In the genomic region with DNA sequence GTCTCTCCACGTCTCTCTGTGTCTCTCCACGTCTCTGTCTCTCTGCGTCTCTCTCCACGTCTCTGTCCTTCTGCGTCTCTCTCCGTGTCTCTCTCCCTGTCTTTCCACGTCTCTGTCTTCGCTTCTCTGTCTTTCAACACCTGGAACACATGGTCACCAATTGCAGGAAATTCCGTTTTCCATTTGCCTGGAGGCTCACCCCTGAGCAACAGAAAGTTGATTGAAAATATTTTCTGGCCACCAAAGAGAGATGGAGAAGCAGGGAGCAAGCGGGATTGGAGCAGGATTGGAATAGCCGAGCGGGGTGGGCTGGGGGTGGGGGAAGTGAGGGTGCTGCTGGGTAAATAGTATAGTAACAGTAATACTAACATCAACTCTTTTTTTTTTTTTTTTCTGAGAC, we compare ENCODE assay signal across 11 cellular contexts. TPM values are rescaled to one million over a fixed set of nuclear protein-coding genes. Genes with fewer than 3 reads are reported as not detected.
DNase-seq lines count a peak whose midpoint lies in the region; ATAC-seq and TF ChIP-seq lines count a peak whose summit lies in the region.
"Had no signal": no experiment of that assay in that cellular context is flagged by ENCODE, and none has a peak within 500 bp of the region (broad histone marks: within the 10 kb centered on the region; RNA-seq: fewer than 3 reads in every experiment).

No MANE protein-coding gene starts in this region.

- no peak for ATAC-seq in GM18517 (IDR thresholded peaks at IDR 0.05; ENCODE audit: unreplicated experiment)
- no peak for ATAC-seq in HG02938 (IDR thresholded peaks at IDR 0.05; ENCODE audit: unreplicated experiment)
- ATAC-seq: activated T-helper 17 cell treated with anti-CD3 and anti-CD28 coated beads, Interleukin-2, amount 50 U/mL, for 72 hours; effector memory CD8-positive, alpha-beta T cell had no signal

- peak overlapping the region; percentile 15; the same call in 1 of the 2 replicates for H3K9ac ChIP-seq in SU-DHL-6 (ENCODE audit: low read length)

- no peaks in the 10 kb centered on the region for H4K20me1 ChIP-seq in SU-DHL-6 (ENCODE audit: low read depth, low read length)

- H3K9me3 ChIP-seq in SU-DHL-6 (ENCODE audit: insufficient read depth, low read length) = no peaks in the 10 kb centered on the region

- peak overlapping the region; percentile 97 for H3K4me3 ChIP-seq in AG10803 (ENCODE audit: low read length)
- H3K4me3 ChIP-seq in SU-DHL-6 (ENCODE audit: insufficient read depth, low read length, poor library complexity, severe bottlenecking) = no peak overlapping the region
- peak overlapping the region; percentile 65 for H3K4me3 ChIP-seq in fibroblast of the aortic adventitia (ENCODE audit: low read depth, low read length)
- peak overlapping the region; percentile 12 for H3K4me3 ChIP-seq in retinal pigment epithelial cell (ENCODE audit: low read length)

- no peak overlapping the region for H2AFZ ChIP-seq in SU-DHL-6 (ENCODE audit: low read depth, low read length, severe bottlenecking)

- no peaks in the 10 kb centered on the region for H3K9me2 ChIP-seq in SU-DHL-6 (replicated peaks; ENCODE audit: insufficient read depth, low read length)

- DNase-seq in AG10803 (ENCODE audit: low read depth) = no peak
- DNase-seq in fibroblast of the aortic adventitia (ENCODE audit: low read depth) = no peak
- no peak for DNase-seq in retinal pigment epithelial cell (ENCODE audit: low read depth)
- no peak for DNase-seq in ecto neural progenitor cell (ENCODE audit: low spot score)
- no peak for DNase-seq in head of caudate nucleus
- DNase-seq: effector memory CD8-positive, alpha-beta T cell had no signal

- intact Hi-C loops in head of caudate nucleus (cut with DNase I) = no loop called here

- H3F3A ChIP-seq in SU-DHL-6 (ENCODE audit: insufficient read depth) = 0 out of 2 replicates have a peak, but pooled peaks cover 8% of the 10 kb centered on the region

- H3K27ac ChIP-seq in SU-DHL-6 (ENCODE audit: low read depth, low read length) = peak overlapping the region; percentile 47; the same call in 1 of the 2 replicates

- TF ChIP-seq CTCF in AG10803 (conservative IDR thresholded peaks at IDR 0.05; ENCODE audit: low read length) (no peak), SU-DHL-6 (IDR thresholded peaks at IDR 0.05; ENCODE audit: insufficient read depth, low read length, poor library complexity, severe bottlenecking) (no peak), fibroblast of the aortic adventitia (IDR thresholded peaks at IDR 0.05; ENCODE audit: insufficient read depth, low read length) (no peak), retinal pigment epithelial cell (conservative IDR thresholded peaks at IDR 0.05; ENCODE audit: low read depth, low read length) (no peak)

- no peaks in the 10 kb centered on the region for H3K36me3 ChIP-seq in SU-DHL-6 (ENCODE audit: low read length)

- H3K4me2 ChIP-seq in SU-DHL-6 (ENCODE audit: low read depth, low read length, poor library complexity, severe bottlenecking) = peak overlapping the region; percentile 52

- no peaks in the 10 kb centered on the region for H3K27me3 ChIP-seq in SU-DHL-6 (ENCODE audit: low read length)

- no peaks in the 10 kb centered on the region for H3K79me2 ChIP-seq in SU-DHL-6 (ENCODE audit: insufficient read depth, low read length)

RNA-seq across cellular contexts. Expression of a gene that starts 1.7 kb away (rescaled TPM):
- total RNA-seq in fibroblast of the aortic adventitia (ENCODE audit: low replicate concordance) = 398 and 590 TPM in 2 replicates

RNA-seq across cellular contexts. Expression of a gene that starts 40.1 kb away (rescaled TPM):
- total RNA-seq in fibroblast of the aortic adventitia (ENCODE audit: low replicate concordance) = 8.9 and 49.0 TPM in 2 replicates

RNA-seq across cellular contexts. Expression of a gene that starts 43.7 kb away (rescaled TPM):
- not detected in 2 replicates for total RNA-seq in fibroblast of the aortic adventitia (ENCODE audit: low replicate concordance)
- total RNA-seq: activated T-helper 17 cell treated with anti-CD3 and anti-CD28 coated beads, Interleukin-2, amount 50 U/mL, for 72 hours; H7 had no signal
